In the genomic region with DNA sequence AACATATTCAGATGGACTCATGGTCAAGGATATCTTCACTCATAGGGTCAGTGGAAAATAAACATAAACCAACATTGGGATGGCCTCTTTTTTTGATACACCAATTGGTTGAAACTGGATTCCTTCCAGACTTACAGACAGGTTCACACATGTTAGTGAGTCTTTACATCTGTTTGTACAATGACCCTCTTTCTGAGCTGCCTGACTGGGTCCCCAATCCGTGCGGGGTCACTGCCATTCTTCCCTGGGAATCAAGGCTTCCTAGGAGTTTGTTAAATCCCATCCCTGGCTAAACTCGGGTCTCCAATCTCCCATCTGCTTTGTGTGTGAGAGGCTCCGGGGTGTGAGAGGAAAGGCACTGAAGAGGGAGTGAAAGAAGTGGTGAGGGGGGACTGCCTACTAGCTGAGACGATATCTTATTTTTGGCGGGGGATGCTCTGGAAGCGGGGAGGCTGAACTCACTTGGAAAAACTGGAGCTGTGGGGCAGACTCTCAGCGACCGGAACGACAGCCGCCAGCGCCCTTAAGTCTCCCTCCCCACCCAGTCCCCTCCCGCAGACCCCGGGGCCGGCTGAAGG, we compare ENCODE assay signal across 9 cellular contexts. TPM values are rescaled to one million over a fixed set of nuclear protein-coding genes. Genes with fewer than 3 reads are reported as not detected.
DNase-seq lines count a peak whose midpoint lies in the region; FAIRE-seq and TF ChIP-seq lines count a peak whose summit lies in the region.
"Had no signal": no experiment of that assay in that cellular context is flagged by ENCODE, and none has a peak within 500 bp of the region (broad histone marks: within the 10 kb centered on the region; RNA-seq: fewer than 3 reads in every experiment).

No MANE protein-coding gene starts in this region.

- H3K18ac ChIP-seq in mesendoderm (ENCODE audit: low read length) = peak overlapping the region; percentile 53

- peak overlapping the region; percentile 28 for H3K4ac ChIP-seq in mesendoderm (ENCODE audit: low read depth, low read length)

- H3K23ac ChIP-seq in mesendoderm (ENCODE audit: low read length) = no peak overlapping the region

- H3K4me3 ChIP-seq in HAP-1 = peak overlapping the region; percentile 79
- H3K4me3 ChIP-seq in mesendoderm (ENCODE audit: low read length) = peak overlapping the region; percentile 57
- peak overlapping the region; percentile 87 to 95 for H3K4me3 ChIP-seq in uterus

- H3K79me2 ChIP-seq in mesendoderm (ENCODE audit: control insufficient read depth, insufficient read depth, low read length) = peaks cover 6% of the 10 kb centered on the region

- FAIRE-seq in GM18507 (lab: Jason Lieb, UNC) = peak; percentile 15

- no peaks in the 10 kb centered on the region for H3K27me3 Mint-ChIP-seq in chondrocyte (ENCODE audit: low read depth)

- no peak overlapping the region for H2AK5ac ChIP-seq in mesendoderm (ENCODE audit: low read length)

- no peak for TF ChIP-seq CTCF in chondrocyte (IDR thresholded peaks at IDR 0.05)
- TF ChIP-seq CTCF in uterus (IDR thresholded peaks at IDR 0.05) = no peak
- no peak for TF ChIP-seq CTCF in GM13976 (IDR thresholded peaks at IDR 0.05; ENCODE audit: borderline replicate concordance, control extremely low read depth, extremely low read depth, insufficient read depth, missing control alignments)

- H3K56ac ChIP-seq in mesendoderm (ENCODE audit: low read length) = peak overlapping the region; percentile 95

- peak overlapping the region; percentile 100 for H3K4me3 Mint-ChIP-seq in chondrocyte (ENCODE audit: unreplicated experiment)

- peak overlapping the region; percentile 6 for H4K8ac ChIP-seq in mesendoderm (ENCODE audit: low read depth, low read length)

- no CpG with 5 or more reads among the region's 15 CpGs for WGBS in mesendoderm (ENCODE audit: extremely low coverage, insufficient coverage, low lambda C conversion rate)

- peak overlapping the region; percentile 82 for H3K9ac ChIP-seq in mesendoderm (ENCODE audit: low read length)

- DNase-seq in GM18507 (ENCODE audit: extremely low spot score, insufficient read length, low read depth) (no peak), HAP-1 (ENCODE audit: low spot score in 2 of 2) (no peak), NCI-H2227 treated with DMSO at 0.1 percent for 48 hours (lab: John Stamatoyannopoulos, UW) (peak; percentile 84), chondrocyte (ENCODE audit: low spot score) (no peak), mesendoderm (no peak), uterus (peak in 1 of 2 donors; percentile 11), NCI-H446 treated with DMSO at 0.1 percent for 48 hours (lab: John Stamatoyannopoulos, UW) (no peak), GM13976 (ENCODE audit: low spot score) (no peak)

- H3K27ac ChIP-seq in mesendoderm (ENCODE audit: low read depth, low read length) (no peak overlapping the region), uterus (peak overlapping the region; percentile 74 to 83)

- H4K5ac ChIP-seq in mesendoderm (ENCODE audit: low read length) = no peak overlapping the region

- peak overlapping the region; percentile 19 for H2BK5ac ChIP-seq in mesendoderm (ENCODE audit: low read length)

- H3K4me2 ChIP-seq in mesendoderm (ENCODE audit: low read length) = peak overlapping the region; percentile 90

- H3K79me1 ChIP-seq in mesendoderm (ENCODE audit: low read length) = peaks cover 2% of the 10 kb centered on the region

- H3K27me3 ChIP-seq in HAP-1 (ENCODE audit: low read depth) (no peaks in the 10 kb centered on the region), mesendoderm (ENCODE audit: insufficient read depth, low read length, poor library complexity) (no peaks in the 10 kb centered on the region), uterus (no peaks in the 10 kb centered on the region)

- H3K9me3 ChIP-seq in HAP-1 (no peaks in the 10 kb centered on the region), uterus (no peaks in the 10 kb centered on the region)

- H3K4me1 Mint-ChIP-seq in chondrocyte (ENCODE audit: low read depth) = peaks cover 17% of the 10 kb centered on the region

- in situ Hi-C loops in HAP-1 (cut with MboI; ENCODE audit: low sequenced_read_pairs) (no loop called here), GM13976 (cut with MboI; ENCODE audit: low sequenced_read_pairs, unreplicated experiment) (no loop called here)

- no peak overlapping the region for H2BK15ac ChIP-seq in mesendoderm (replicated peaks; ENCODE audit: low read depth)

- no peak for TF ChIP-seq POLR2A in uterus (IDR thresholded peaks at IDR 0.05)

- intact Hi-C loops in uterus (cut with DNase I; ENCODE audit: low total_unique reads) = no loop called here

- H2BK120ac ChIP-seq in mesendoderm (ENCODE audit: low read depth, low read length) = no peak overlapping the region

- peaks cover 2% of the 10 kb centered on the region for H3K9me3 Mint-ChIP-seq in chondrocyte (ENCODE audit: low read depth)

- peaks cover 13% of the 10 kb centered on the region for H3K4me1 ChIP-seq in HAP-1
- H3K4me1 ChIP-seq in mesendoderm (ENCODE audit: control insufficient read depth, low read depth, low read length) = no peaks in the 10 kb centered on the region
- H3K4me1 ChIP-seq in uterus = no peaks in the 10 kb centered on the region

- peak overlapping the region; percentile 99 for H3K27ac Mint-ChIP-seq in chondrocyte (ENCODE audit: unreplicated experiment)

- H3K36me3 ChIP-seq in HAP-1 (replicated peaks) = peaks cover 5% of the 10 kb centered on the region; the same call in 1 of the 2 replicates
- no peaks in the 10 kb centered on the region for H3K36me3 ChIP-seq in mesendoderm (ENCODE audit: control insufficient read depth, insufficient read depth, low read length)
- H3K36me3 ChIP-seq in uterus = no peaks in the 10 kb centered on the region

- peaks cover 2% of the 10 kb centered on the region for H3K36me3 Mint-ChIP-seq in chondrocyte (ENCODE audit: low read depth)

RNA-seq across cellular contexts. Expression of a gene that starts 0.5 kb away (rescaled TPM):
- not detected in 3 replicates for total RNA-seq in chondrocyte
- polyA plus RNA-seq in mesendoderm (2013, experiment 1 of 2) = 0.06 TPM
- 0.04 TPM for polyA plus RNA-seq in mesendoderm (2013, experiment 2 of 2)
- not detected for total RNA-seq in uterus
- total RNA-seq: temporal lobe had no signal

RNA-seq across cellular contexts. Expression of a gene that starts 0.5 kb away (rescaled TPM):
- total RNA-seq in chondrocyte = 3.7 to 8.2 TPM (median 4.3 TPM) in 3 replicates
- polyA plus RNA-seq in mesendoderm (2013, experiment 1 of 2) = 11.7 TPM
- 11.5 TPM for polyA plus RNA-seq in mesendoderm (2013, experiment 2 of 2)
- total RNA-seq in uterus = 10 to 100 TPM in 1 of 4 donors, 1 to 10 TPM in 3; 2.9 to 17.1 (median 3.9) TPM
